Comparison of ENCODE assay signal across 9 cellular contexts in genomic region chr9:129597355-129598088, GRCh38. TPM values are rescaled to one million over a fixed set of nuclear protein-coding genes. Genes with fewer than 3 reads are reported as not detected.
A peak's percentile ranks its signal among the peaks of the same experiment; 100 is the strongest.
DNase-seq lines count a peak whose midpoint lies in the region; ATAC-seq and TF ChIP-seq lines count a peak whose summit lies in the region.
"Had no signal": no experiment of that assay in that cellular context is flagged by ENCODE, and none has a peak within 500 bp of the region (broad histone marks: within the 10 kb centered on the region; RNA-seq: fewer than 3 reads in every experiment).

No MANE protein-coding gene starts in this region.

- H3K9me3 Mint-ChIP-seq in naive thymus-derived CD8-positive, alpha-beta T cell: no peaks in the 10 kb centered on the region

- H3K9me3 ChIP-seq in T-helper 17 cell (ENCODE audit: control insufficient read depth, low read length, poor library complexity, severe bottlenecking): no peaks in the 10 kb centered on the region

- peak; percentile 74 for DNase-seq in GM10266 (ENCODE audit: extremely low spot score)
- peak; percentile 23 to 28 (median 28) for DNase-seq in T-helper 17 cell
- DNase-seq in naive thymus-derived CD8-positive, alpha-beta T cell: peak in 2 of 10 donors; percentile 31 to 38
- DNase-seq in erythroblast (lab: John Stamatoyannopoulos, UW): no peak
- no peak for DNase-seq in ACHN
- DNase-seq in SKM-1 treated with dmso at 0.1 percent for 144 hours (lab: John Stamatoyannopoulos, UW; ENCODE audit: unreplicated experiment): no peak
- DNase-seq in DMS 273 (lab: John Stamatoyannopoulos, UW; ENCODE audit: unreplicated experiment): no peak

- in situ Hi-C loops in ACHN (cut with HindIII; ENCODE audit: low pct_ligation_motif_present, low pct_unique_long_range_greater_than_20kb, low sequenced_read_pairs): no loop called here

- no peaks in the 10 kb centered on the region for H3K27me3 Mint-ChIP-seq in T-helper 17 cell
- peaks cover 0 to 13% (median 0%) of the 10 kb centered on the region in 5 donors for H3K27me3 Mint-ChIP-seq in naive thymus-derived CD8-positive, alpha-beta T cell

- no peaks in the 10 kb centered on the region for H3K36me3 Mint-ChIP-seq in T-helper 17 cell (ENCODE audit: low read depth)
- H3K36me3 Mint-ChIP-seq in naive thymus-derived CD8-positive, alpha-beta T cell: no peaks in the 10 kb centered on the region

- TF ChIP-seq CTCF in GM10266 (IDR thresholded peaks at IDR 0.05; ENCODE audit: control insufficient read depth, insufficient read depth, low read depth, missing control alignments): no peak

- no peak for TF ChIP-seq POLR2A in erythroblast (IDR thresholded peaks at IDR 0.05; ENCODE audit: low read length)

- POLR2A ChIA-PET in naive thymus-derived CD8-positive, alpha-beta T cell (lab: Charles Lee): interaction anchor here (0.7 to 2.8 kb wide), 5 partner anchors 9 to 139 kb away, joined by 3 to 18 read pairs (median 3); no protein-coding TSS in a partner anchor

- H3K27ac Mint-ChIP-seq in T-helper 17 cell: peak overlapping the region; percentile 81
- H3K27ac Mint-ChIP-seq in naive thymus-derived CD8-positive, alpha-beta T cell: peak overlapping the region in 6 of 10 donors; percentile 19 to 92 (median 62)

- H3K4me3 Mint-ChIP-seq in T-helper 17 cell: peak overlapping the region; percentile 82
- H3K4me3 Mint-ChIP-seq in naive thymus-derived CD8-positive, alpha-beta T cell: peak overlapping the region; percentile 60 to 76 (median 68)

- H3K4me1 Mint-ChIP-seq in T-helper 17 cell: peaks cover 26% of the 10 kb centered on the region
- H3K4me1 Mint-ChIP-seq in naive thymus-derived CD8-positive, alpha-beta T cell: peaks cover 17 to 32% (median 25%) of the 10 kb centered on the region in 4 donors

- ATAC-seq in T-helper 17 cell (peak; percentile 82), esophagus mucosa (peak; percentile 51)
- peak; percentile 65 to 75 for ATAC-seq in naive thymus-derived CD8-positive, alpha-beta T cell

RNA-seq across cellular contexts. Expression of gene C9orf50, which starts 23.4 kb away (rescaled TPM):
- total RNA-seq in T-helper 17 cell: not detected
- total RNA-seq in esophagus mucosa: not detected
- total RNA-seq in naive thymus-derived CD8-positive, alpha-beta T cell: not detected
- not detected for polyA plus RNA-seq in naive thymus-derived CD8-positive, alpha-beta T cell
- total RNA-seq: LHCN-M2 had no signal

RNA-seq across cellular contexts. Expression of gene NTMT1, which starts 28.4 kb away (rescaled TPM):
- total RNA-seq in T-helper 17 cell (10 to 100 TPM; 27.0 to 27.8 TPM), esophagus mucosa (18.8 TPM)
- total RNA-seq in naive thymus-derived CD8-positive, alpha-beta T cell: 10 to 100 TPM; 34.5 to 35.1 TPM
- 10 to 100 TPM; 40.8 to 57.8 (median 45.2) TPM for polyA plus RNA-seq in naive thymus-derived CD8-positive, alpha-beta T cell

RNA-seq across cellular contexts. Expression of gene ASB6, which starts 44.4 kb away (rescaled TPM):
- total RNA-seq in T-helper 17 cell (10 to 100 TPM; 21.9 to 28.7 TPM), esophagus mucosa (11.4 TPM)
- total RNA-seq in naive thymus-derived CD8-positive, alpha-beta T cell: 10 to 100 TPM; 33.7 to 35.7 TPM
- polyA plus RNA-seq in naive thymus-derived CD8-positive, alpha-beta T cell: 10 to 100 TPM; 14.8 to 29.1 (median 19.8) TPM

Comparison
In these comparisons a context has a peak if more than half of its experiments do, and no peak if none do; other contexts are left out.
1. DNase-seq: peak in GM10266 (single experiment) and T-helper 17 cell (3 of 3); none in erythroblast (0 of 2), ACHN (single experiment), SKM-1 treated with dmso at 0.1 percent for 144 hours (single experiment) and DMS 273 (single experiment).
2. Peak in every context shown above with its lines, with median percentiles within 50 percentile points of each other: ATAC-seq.